16 cellular contexts compared by ENCODE assay signal in the genomic region with DNA sequence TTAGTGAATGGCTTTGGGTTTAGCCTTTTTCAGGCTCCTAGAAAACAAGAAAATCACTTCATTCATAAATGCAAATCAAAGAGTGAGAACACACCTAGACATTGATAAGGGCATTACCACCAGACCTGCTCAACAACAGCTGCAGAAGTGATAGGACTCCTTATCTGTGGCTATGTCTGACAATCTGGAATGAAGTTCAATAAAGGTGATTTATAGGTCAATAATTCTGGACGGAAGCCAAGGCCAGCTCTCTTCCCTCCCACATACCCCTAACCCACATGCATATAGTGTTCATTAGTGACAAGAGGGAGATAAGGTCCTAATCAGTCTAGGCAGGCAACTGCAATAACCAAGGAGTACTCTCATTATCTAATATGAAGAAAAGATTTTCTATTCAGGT.
DNase-seq lines count a peak whose midpoint lies in the region; ATAC-seq and TF ChIP-seq lines count a peak whose summit lies in the region.
"Had no signal": no experiment of that assay in that cellular context is flagged by ENCODE, and none has a peak within 500 bp of the region (broad histone marks: within the 10 kb centered on the region; RNA-seq: fewer than 3 reads in every experiment).

No MANE protein-coding gene starts in this region.

- TF ChIP-seq CTCF in CD4-positive, alpha-beta T cell (IDR thresholded peaks at IDR 0.05): no peak
- no peak for TF ChIP-seq CTCF in mesothelial cell of epicardium (IDR thresholded peaks at IDR 0.05; ENCODE audit: unreplicated experiment)

- H3K9me3 ChIP-seq in CD4-positive, alpha-beta T cell (ENCODE audit: control insufficient read depth, low read length): no peaks in the 10 kb centered on the region
- H3K9me3 ChIP-seq: adrenal gland, pancreas had no signal

- peak overlapping the region; percentile 99 for H3K27ac Mint-ChIP-seq in CD4-positive, alpha-beta T cell
- H3K27ac Mint-ChIP-seq in IgD-negative memory B cell: peak overlapping the region; percentile 93 to 98 (median 97)
- peak overlapping the region; percentile 95 for H3K27ac Mint-ChIP-seq in activated T-helper 2 cell treated with anti-CD3 and anti-CD28 coated beads, Interferon-gamma antibody, Interleukin-2, Interleukin-4, amounts not matched to agents 10 μg/mL and 5 μg/mL and 100 μg/mL, durations not matched to agents 14 hours and 24 hours and 36 hours
- H3K27ac Mint-ChIP-seq in mesothelial cell of epicardium: peak overlapping the region; percentile 96

- intact Hi-C loops in CD4-positive, alpha-beta T cell (cut with DNase I, micrococcal nuclease): loop anchor here in 1 of 2 experiments (2.0 to 10.0 kb wide), 5 partner anchors 15 to 441 kb away; no protein-coding TSS in a partner anchor
- intact Hi-C loops in activated T-helper 2 cell treated with anti-CD3 and anti-CD28 coated beads, Interferon-gamma antibody, Interleukin-2, Interleukin-4, amounts not matched to agents 10 μg/mL and 5 μg/mL and 100 μg/mL, durations not matched to agents 14 hours and 24 hours and 36 hours (cut with micrococcal nuclease): no loop called here

- CTCF ChIA-PET in CD4-positive, alpha-beta T cell (lab: Charles Lee): interaction anchor here (0.5 to 1.9 kb wide), 13 partner anchors 8 to 186 kb away, joined by 3 to 8 read pairs (median 4); no protein-coding TSS in a partner anchor

- peaks cover 99% of the 10 kb centered on the region for H3K4me1 Mint-ChIP-seq in CD4-positive, alpha-beta T cell (ENCODE audit: low read depth)
- peaks cover 78 to 93% (median 87%) of the 10 kb centered on the region in 3 donors for H3K4me1 Mint-ChIP-seq in IgD-negative memory B cell
- H3K4me1 Mint-ChIP-seq in activated T-helper 2 cell treated with anti-CD3 and anti-CD28 coated beads, Interferon-gamma antibody, Interleukin-2, Interleukin-4, amounts not matched to agents 10 μg/mL and 5 μg/mL and 100 μg/mL, durations not matched to agents 14 hours and 24 hours and 36 hours (ENCODE audit: low read depth): peaks cover 99% of the 10 kb centered on the region
- H3K4me1 Mint-ChIP-seq in mesothelial cell of epicardium: peaks cover 83% of the 10 kb centered on the region

- no peaks in the 10 kb centered on the region for H3K27me3 Mint-ChIP-seq in CD4-positive, alpha-beta T cell
- no peaks in the 10 kb centered on the region for H3K27me3 Mint-ChIP-seq in IgD-negative memory B cell
- no peaks in the 10 kb centered on the region for H3K27me3 Mint-ChIP-seq in activated T-helper 2 cell treated with anti-CD3 and anti-CD28 coated beads, Interferon-gamma antibody, Interleukin-2, Interleukin-4, amounts not matched to agents 10 μg/mL and 5 μg/mL and 100 μg/mL, durations not matched to agents 14 hours and 24 hours and 36 hours (ENCODE audit: low read depth)
- H3K27me3 Mint-ChIP-seq in mesothelial cell of epicardium (ENCODE audit: low read depth): no peaks in the 10 kb centered on the region

- POLR2A ChIA-PET in CD4-positive, alpha-beta T cell (lab: Charles Lee): interaction anchor here (0.7 to 23.3 kb wide), 26 partner anchors 11 to 393 kb away, joined by 3 to 476 read pairs (median 8); partner anchors contain the start of gene FLI1

- no peak for ATAC-seq in CD4-positive, alpha-beta T cell (ENCODE audit: poor library complexity)
- ATAC-seq in GM21528 (IDR thresholded peaks at IDR 0.05; ENCODE audit: low FRiP score, unreplicated experiment) (no peak), GM21360 (IDR thresholded peaks at IDR 0.05; ENCODE audit: unreplicated experiment) (no peak)

- no peaks in the 10 kb centered on the region for H3K27me3 ChIP-seq in CD4-positive, alpha-beta T cell (ENCODE audit: control insufficient read depth, insufficient read depth, low read length)
- H3K27me3 ChIP-seq: adrenal gland, pancreas had no signal

- peak overlapping the region; percentile 94 for H3K27ac ChIP-seq in CD4-positive, alpha-beta T cell (ENCODE audit: low read depth, low read length)
- H3K27ac ChIP-seq: adrenal gland, C4-2B, pancreas had no signal

- no peaks in the 10 kb centered on the region for H3K9me3 Mint-ChIP-seq in CD4-positive, alpha-beta T cell
- H3K9me3 Mint-ChIP-seq in IgD-negative memory B cell (no peaks in the 10 kb centered on the region), mesothelial cell of epicardium (no peaks in the 10 kb centered on the region)
- H3K9me3 Mint-ChIP-seq in activated T-helper 2 cell treated with anti-CD3 and anti-CD28 coated beads, Interferon-gamma antibody, Interleukin-2, Interleukin-4, amounts not matched to agents 10 μg/mL and 5 μg/mL and 100 μg/mL, durations not matched to agents 14 hours and 24 hours and 36 hours: no peaks in the 10 kb centered on the region

- no peak for DNase-seq in CD4-positive, alpha-beta T cell
- no peak for DNase-seq in activated T-helper 2 cell treated with anti-CD3 and anti-CD28 coated beads, Interferon-gamma antibody, Interleukin-2, Interleukin-4, amounts not matched to agents 10 μg/mL and 5 μg/mL and 100 μg/mL, durations not matched to agents 14 hours and 24 hours and 36 hours (ENCODE audit: low spot score)
- DNase-seq in mesothelial cell of epicardium (ENCODE audit: low spot score in 2 of 2, unreplicated experiment in 2 of 2) (no peak), T1000 (lab: John Stamatoyannopoulos, UW) (no peak), D341Med (ENCODE audit: low spot score) (no peak)
- DNase-seq: dermis blood vessel endothelial cell, kidney glomerular epithelial cell, NCI-H1417, NCI-H526 treated with DMSO at 0.1 percent for 48 hours, pancreas, Right ventricle myocardium superior had no signal

- H3K36me3 Mint-ChIP-seq in CD4-positive, alpha-beta T cell (ENCODE audit: low read depth): peaks cover 100% of the 10 kb centered on the region
- H3K36me3 Mint-ChIP-seq in IgD-negative memory B cell (peaks cover 27% of the 10 kb centered on the region), mesothelial cell of epicardium (peaks cover 21% of the 10 kb centered on the region)
- peaks cover 100% of the 10 kb centered on the region for H3K36me3 Mint-ChIP-seq in activated T-helper 2 cell treated with anti-CD3 and anti-CD28 coated beads, Interferon-gamma antibody, Interleukin-2, Interleukin-4, amounts not matched to agents 10 μg/mL and 5 μg/mL and 100 μg/mL, durations not matched to agents 14 hours and 24 hours and 36 hours (ENCODE audit: low read depth)

- H3K4me3 Mint-ChIP-seq in CD4-positive, alpha-beta T cell: peak overlapping the region; percentile 77
- peak overlapping the region in 3 of 4 donors; percentile 29 to 89 (median 41) for H3K4me3 Mint-ChIP-seq in IgD-negative memory B cell
- peak overlapping the region; percentile 69 for H3K4me3 Mint-ChIP-seq in activated T-helper 2 cell treated with anti-CD3 and anti-CD28 coated beads, Interferon-gamma antibody, Interleukin-2, Interleukin-4, amounts not matched to agents 10 μg/mL and 5 μg/mL and 100 μg/mL, durations not matched to agents 14 hours and 24 hours and 36 hours (ENCODE audit: low read depth)
- H3K4me3 Mint-ChIP-seq in mesothelial cell of epicardium: no peak overlapping the region
